In the genomic region with DNA sequence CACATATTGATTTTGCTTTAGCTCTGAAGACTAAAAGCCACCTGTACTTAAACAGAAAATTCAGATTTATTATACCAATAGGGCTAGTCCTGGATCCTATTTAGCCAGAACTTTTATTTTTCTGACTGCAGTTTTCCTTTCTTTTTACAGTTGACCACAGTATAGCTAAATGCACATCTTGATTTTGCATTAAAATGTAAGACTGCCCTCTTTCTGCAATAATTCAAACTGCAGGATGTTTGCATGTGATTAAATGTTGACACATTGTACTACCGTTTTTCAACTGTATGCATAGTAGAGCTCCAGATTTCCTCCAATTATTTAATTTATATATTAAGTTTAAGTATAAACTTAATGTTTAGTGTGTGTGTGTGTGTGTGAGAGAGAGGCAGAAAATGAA, we compare ENCODE assay signal across 8 cellular contexts.
A peak's percentile ranks its signal among the peaks of the same experiment; 100 is the strongest.
DNase-seq lines count a peak whose midpoint lies in the region; ATAC-seq, FAIRE-seq and TF ChIP-seq lines count a peak whose summit lies in the region.

No MANE protein-coding gene starts in this region.

- H3K36me3 ChIP-seq in hepatocyte (replicated peaks; ENCODE audit: insufficient read depth, low read depth), result no peaks in the 10 kb centered on the region

- TF ChIP-seq CTCF in VCaP (conservative IDR thresholded peaks at IDR 0.05) (peak; percentile 79), hepatocyte (IDR thresholded peaks at IDR 0.05; ENCODE audit: poor library complexity) (peak; percentile 86)

- no peaks in the 10 kb centered on the region for H3K9me2 ChIP-seq in hepatocyte (replicated peaks; ENCODE audit: insufficient read depth)

- no peaks in the 10 kb centered on the region for H4K20me1 ChIP-seq in hepatocyte (ENCODE audit: insufficient read depth, poor library complexity, severe bottlenecking)

- no peak for TF ChIP-seq EP300 in Ishikawa (IDR thresholded peaks at IDR 0.05; ENCODE audit: borderline replicate concordance)

- no peaks in the 10 kb centered on the region for H3K27me3 ChIP-seq in hepatocyte

- H3K27me3 Mint-ChIP-seq in stimulated activated naive CD8-positive, alpha-beta T cell treated with anti-CD3 and anti-CD28 coated beads, Interleukin-15, amount 100 ng/mL, for 72 hours, result no peaks in the 10 kb centered on the region

- FAIRE-seq in urothelium cell line (lab: Jason Lieb, UNC) (no peak), GM12892 (lab: Jason Lieb, UNC) (no peak)

- WGBS in hepatocyte (ENCODE audit: low lambda C conversion rate, missing lambda C conversion rate), result 8% methylated on average over 1 of the region's 1 CpG

- no peaks in the 10 kb centered on the region for H3K4me1 Mint-ChIP-seq in stimulated activated naive CD8-positive, alpha-beta T cell treated with anti-CD3 and anti-CD28 coated beads, Interleukin-15, amount 100 ng/mL, for 72 hours

- H3K9me3 Mint-ChIP-seq in stimulated activated naive CD8-positive, alpha-beta T cell treated with anti-CD3 and anti-CD28 coated beads, Interleukin-15, amount 100 ng/mL, for 72 hours, result no peaks in the 10 kb centered on the region

- TF ChIP-seq RAD21 in Ishikawa (IDR thresholded peaks at IDR 0.05; ENCODE audit: low read depth), result peak; percentile 48

- no peak for TF ChIP-seq POLR2A in GM12892 (IDR thresholded peaks at IDR 0.05; ENCODE audit: low read depth, low read length)

- ATAC-seq in GM19328 (IDR thresholded peaks at IDR 0.05; ENCODE audit: unreplicated experiment), result no peak
- no peak for ATAC-seq in stimulated activated naive CD8-positive, alpha-beta T cell treated with anti-CD3 and anti-CD28 coated beads, Interleukin-15, amount 100 ng/mL, for 72 hours

- H2AFZ ChIP-seq in hepatocyte, result no peak overlapping the region

- no peak overlapping the region for H3K4me2 ChIP-seq in hepatocyte

- H3K4me3 Mint-ChIP-seq in stimulated activated naive CD8-positive, alpha-beta T cell treated with anti-CD3 and anti-CD28 coated beads, Interleukin-15, amount 100 ng/mL, for 72 hours, result no peak overlapping the region

- H3K4me3 ChIP-seq in hepatocyte, result no peak overlapping the region

- H3K27ac ChIP-seq in VCaP, result peak overlapping the region; percentile 36
- H3K27ac ChIP-seq in hepatocyte, result no peak overlapping the region

- H3K9me3 ChIP-seq in hepatocyte (ENCODE audit: low read depth), result no peaks in the 10 kb centered on the region

- H3K79me2 ChIP-seq in hepatocyte, result no peaks in the 10 kb centered on the region

- DNase-seq in AML-193 (lab: John Stamatoyannopoulos, UW) (peak; percentile 2 to 9), hepatocyte (ENCODE audit: low spot score) (peak; percentile 37), urothelium cell line (ENCODE audit: low spot score) (peak; percentile 3), GM12892 (ENCODE audit: insufficient read length) (no peak)
- DNase-seq in stimulated activated naive CD8-positive, alpha-beta T cell treated with anti-CD3 and anti-CD28 coated beads, Interleukin-15, amount 100 ng/mL, for 72 hours, result no peak

- no peaks in the 10 kb centered on the region for H3K4me1 ChIP-seq in hepatocyte (ENCODE audit: insufficient read depth)

- no peak overlapping the region for H3K27ac Mint-ChIP-seq in stimulated activated naive CD8-positive, alpha-beta T cell treated with anti-CD3 and anti-CD28 coated beads, Interleukin-15, amount 100 ng/mL, for 72 hours

TF ChIP-seq in Ishikawa, 13 proteins besides CTCF, POLR2A, EP300 and RAD21:
- no peak for TF ChIP-seq CREB1 (IDR thresholded peaks at IDR 0.05; ENCODE audit: low read depth)
- no peak for TF ChIP-seq FOXM1 (IDR thresholded peaks at IDR 0.05; ENCODE audit: borderline replicate concordance, low read depth)
- TF ChIP-seq TEAD4 (IDR thresholded peaks at IDR 0.05), result no peak
- TF ChIP-seq TCF12 (IDR thresholded peaks at IDR 0.05; ENCODE audit: low read depth), result no peak
- no peak for TF ChIP-seq CEBPB (IDR thresholded peaks at IDR 0.05)
- TF ChIP-seq EGR1 (IDR thresholded peaks at IDR 0.05), result no peak
- no peak for TF ChIP-seq ZBTB7A (IDR thresholded peaks at IDR 0.05; ENCODE audit: low read depth)
- TF ChIP-seq, protein P1, sequence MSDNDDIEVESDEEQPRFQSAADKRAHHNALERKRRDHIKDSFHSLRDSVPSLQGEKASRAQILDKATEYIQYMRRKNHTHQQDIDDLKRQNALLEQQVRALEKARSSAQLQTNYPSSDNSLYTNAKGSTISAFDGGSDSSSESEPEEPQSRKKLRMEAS (IDR thresholded peaks at IDR 0.05), result no peak
- TF ChIP-seq YY1 (IDR thresholded peaks at IDR 0.05; ENCODE audit: low read depth), result no peak
- TF ChIP-seq, protein P2, sequence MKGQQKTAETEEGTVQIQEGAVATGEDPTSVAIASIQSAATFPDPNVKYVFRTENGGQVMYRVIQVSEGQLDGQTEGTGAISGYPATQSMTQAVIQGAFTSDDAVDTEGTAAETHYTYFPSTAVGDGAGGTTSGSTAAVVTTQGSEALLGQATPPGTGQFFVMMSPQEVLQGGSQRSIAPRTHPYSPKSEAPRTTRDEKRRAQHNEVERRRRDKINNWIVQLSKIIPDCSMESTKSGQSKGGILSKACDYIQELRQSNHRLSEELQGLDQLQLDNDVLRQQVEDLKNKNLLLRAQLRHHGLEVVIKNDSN (IDR thresholded peaks at IDR 0.05), result no peak
- TF ChIP-seq NFIC (IDR thresholded peaks at IDR 0.05), result no peak
- TF ChIP-seq TAF1 (IDR thresholded peaks at IDR 0.05; ENCODE audit: low read depth), result no peak
- TF ChIP-seq, protein P3, sequence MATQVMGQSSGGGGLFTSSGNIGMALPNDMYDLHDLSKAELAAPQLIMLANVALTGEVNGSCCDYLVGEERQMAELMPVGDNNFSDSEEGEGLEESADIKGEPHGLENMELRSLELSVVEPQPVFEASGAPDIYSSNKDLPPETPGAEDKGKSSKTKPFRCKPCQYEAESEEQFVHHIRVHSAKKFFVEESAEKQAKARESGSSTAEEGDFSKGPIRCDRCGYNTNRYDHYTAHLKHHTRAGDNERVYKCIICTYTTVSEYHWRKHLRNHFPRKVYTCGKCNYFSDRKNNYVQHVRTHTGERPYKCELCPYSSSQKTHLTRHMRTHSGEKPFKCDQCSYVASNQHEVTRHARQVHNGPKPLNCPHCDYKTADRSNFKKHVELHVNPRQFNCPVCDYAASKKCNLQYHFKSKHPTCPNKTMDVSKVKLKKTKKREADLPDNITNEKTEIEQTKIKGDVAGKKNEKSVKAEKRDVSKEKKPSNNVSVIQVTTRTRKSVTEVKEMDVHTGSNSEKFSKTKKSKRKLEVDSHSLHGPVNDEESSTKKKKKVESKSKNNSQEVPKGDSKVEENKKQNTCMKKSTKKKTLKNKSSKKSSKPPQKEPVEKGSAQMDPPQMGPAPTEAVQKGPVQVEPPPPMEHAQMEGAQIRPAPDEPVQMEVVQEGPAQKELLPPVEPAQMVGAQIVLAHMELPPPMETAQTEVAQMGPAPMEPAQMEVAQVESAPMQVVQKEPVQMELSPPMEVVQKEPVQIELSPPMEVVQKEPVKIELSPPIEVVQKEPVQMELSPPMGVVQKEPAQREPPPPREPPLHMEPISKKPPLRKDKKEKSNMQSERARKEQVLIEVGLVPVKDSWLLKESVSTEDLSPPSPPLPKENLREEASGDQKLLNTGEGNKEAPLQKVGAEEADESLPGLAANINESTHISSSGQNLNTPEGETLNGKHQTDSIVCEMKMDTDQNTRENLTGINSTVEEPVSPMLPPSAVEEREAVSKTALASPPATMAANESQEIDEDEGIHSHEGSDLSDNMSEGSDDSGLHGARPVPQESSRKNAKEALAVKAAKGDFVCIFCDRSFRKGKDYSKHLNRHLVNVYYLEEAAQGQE (IDR thresholded peaks at IDR 0.05; ENCODE audit: low read depth), result no peak

Comparison
In these comparisons a context has a peak if more than half of its experiments do, and no peak if none do; other contexts are left out.
1. DNase-seq: peak in AML-193 (2 of 2), hepatocyte (single experiment) and urothelium cell line (single experiment); none in GM12892 (single experiment) and stimulated activated naive CD8-positive, alpha-beta T cell treated with anti-CD3 and anti-CD28 coated beads, Interleukin-15, amount 100 ng/mL, for 72 hours (0 of 2).